In genomic region chr15:68228971-68229385, GRCh38 we compare ENCODE assay signal across 8 cellular contexts. TPM values are rescaled to one million over a fixed set of nuclear protein-coding genes. Genes with fewer than 3 reads are reported as not detected.
DNase-seq lines count a peak whose midpoint lies in the region; ATAC-seq and TF ChIP-seq lines count a peak whose summit lies in the region.

No MANE protein-coding gene starts in this region.

- peaks cover 16% of the 10 kb centered on the region for H3K4me1 ChIP-seq in PC-3 (ENCODE audit: insufficient read depth, low read length)
- H3K4me1 ChIP-seq in neural progenitor cell, result peaks cover 37% of the 10 kb centered on the region

- H3K27ac Mint-ChIP-seq in neural progenitor cell, result no peak overlapping the region

- H3K79me2 ChIP-seq in PC-3 (ENCODE audit: low read length), result peaks cover 55% of the 10 kb centered on the region
- H3K79me2 ChIP-seq in neural progenitor cell (ENCODE audit: low read depth), result peaks cover 52% of the 10 kb centered on the region

- CTCF ChIA-PET in PC-3 (lab: Charles Lee), result no interaction called here

- BruUV-seq in PC-3 (replicated peaks; lab: Mats Ljungman, UMichigan), result no TSS peak

- H2AFZ ChIP-seq in PC-3 (ENCODE audit: low read length) (peak overlapping the region; percentile 76), neural progenitor cell (replicated peaks) (peak overlapping the region; percentile 91)

- H3K9me3 ChIP-seq in PC-3 (ENCODE audit: low read length), result no peaks in the 10 kb centered on the region
- H3K9me3 ChIP-seq in neural progenitor cell (ENCODE audit: low read depth), result no peaks in the 10 kb centered on the region

- H3K36me3 ChIP-seq in PC-3 (ENCODE audit: low read depth, low read length) (no peaks in the 10 kb centered on the region), neural progenitor cell (no peaks in the 10 kb centered on the region)

- ATAC-seq in GM21717 (IDR thresholded peaks at IDR 0.05; ENCODE audit: unreplicated experiment) (peak; percentile 5), PC-3 (0 out of 2 replicates have a peak, but pooled peaks have one; percentile 2)

- peaks cover 61% of the 10 kb centered on the region for H3K4me1 Mint-ChIP-seq in neural progenitor cell

- H3F3A ChIP-seq in PC-3 (ENCODE audit: low read length, unreplicated experiment) (no peaks in the 10 kb centered on the region), neural progenitor cell (ENCODE audit: low read depth) (peaks cover 18% of the 10 kb centered on the region)

- H3K4me2 ChIP-seq in PC-3 (ENCODE audit: low read length) (peak overlapping the region; percentile 93), neural progenitor cell (peak overlapping the region; percentile 83)

- H3K27me3 ChIP-seq in PC-3 (ENCODE audit: low read length) (no peaks in the 10 kb centered on the region), neural progenitor cell (no peaks in the 10 kb centered on the region)

- peak overlapping the region; percentile 90 for H3K4me3 Mint-ChIP-seq in neural progenitor cell

- DNase-seq in AG09309 (ENCODE audit: low read depth) (no peak), PC-3 (no peak), epithelial cell of esophagus (ENCODE audit: low read depth) (no peak), neural progenitor cell (ENCODE audit: low spot score) (no peak), islet precursor cell (no peak), T1000 (lab: John Stamatoyannopoulos, UW) (no peak)
- no peak for DNase-seq in activated CD4-positive, CD25-positive, alpha-beta regulatory T cell treated with anti-CD3 and anti-CD28 coated beads, Interleukin-2, amount 50 U/mL, for 72 hours

- POLR2A ChIA-PET in PC-3 (lab: Charles Lee; ENCODE audit: unreplicated experiment), result no interaction called here

- no peaks in the 10 kb centered on the region for H3K9me2 ChIP-seq in PC-3 (replicated peaks; ENCODE audit: low read length)

- intact Hi-C loops in PC-3 (cut with micrococcal nuclease), result no loop called here

- H3K27me3 Mint-ChIP-seq in neural progenitor cell (ENCODE audit: insufficient read depth, low read depth), result peaks cover 14% of the 10 kb centered on the region

- H3K9me3 Mint-ChIP-seq in neural progenitor cell, result no peaks in the 10 kb centered on the region

- H3K4me3 ChIP-seq in AG09309 (ENCODE audit: control insufficient read depth, low read depth, low read length) (peak overlapping the region; percentile 83), PC-3 (ENCODE audit: low read length) (peak overlapping the region; percentile 90), epithelial cell of esophagus (ENCODE audit: low read length) (peak overlapping the region; percentile 83), neural progenitor cell (peak overlapping the region; percentile 77)

- H4K20me1 ChIP-seq in PC-3 (ENCODE audit: low read length), result 0 out of 2 replicates have a peak, but pooled peaks cover 19% of the 10 kb centered on the region
- peaks cover 23% of the 10 kb centered on the region for H4K20me1 ChIP-seq in neural progenitor cell (ENCODE audit: low read depth)

- peaks cover 4% of the 10 kb centered on the region for H3K36me3 Mint-ChIP-seq in neural progenitor cell

- TF ChIP-seq CTCF in AG09309 (IDR thresholded peaks at IDR 0.05; ENCODE audit: control insufficient read depth, insufficient read depth, low read depth, low read length, missing control alignments) (no peak), PC-3 (conservative IDR thresholded peaks at IDR 0.05; ENCODE audit: low read depth, low read length) (no peak), epithelial cell of esophagus (IDR thresholded peaks at IDR 0.05; ENCODE audit: insufficient read depth, low read depth, low read length, missing control alignments) (no peak), neural progenitor cell (IDR thresholded peaks at IDR 0.05) (no peak)

- peak overlapping the region; percentile 61 for H3K27ac ChIP-seq in PC-3 (ENCODE audit: low read length)
- H3K27ac ChIP-seq in neural progenitor cell, result peak overlapping the region; percentile 89

- H3K9ac ChIP-seq in PC-3 (ENCODE audit: low read length), result peak overlapping the region; percentile 98
- peak overlapping the region; percentile 85 for H3K9ac ChIP-seq in neural progenitor cell

RNA-seq across cellular contexts. Expression of gene CLN6, which starts 0.6 kb away (rescaled TPM):
- total RNA-seq in PC-3 (2014; rRNA removed) (33.4 and 42.2 TPM in 2 replicates), neural progenitor cell (ENCODE audit: low replicate concordance) (24.4 and 41.9 TPM in 2 replicates)

RNA-seq across cellular contexts. Expression of gene CALML4, which starts 23.8 kb away (rescaled TPM):
- 4.5 and 4.8 TPM in 2 replicates for total RNA-seq in PC-3 (2014; rRNA removed)
- total RNA-seq in neural progenitor cell (ENCODE audit: low replicate concordance), result 9.0 and 22.7 TPM in 2 replicates

RNA-seq across cellular contexts. Expression of gene FEM1B, which starts 48.6 kb away (rescaled TPM):
- 19.4 and 22.1 TPM in 2 replicates for total RNA-seq in PC-3 (2014; rRNA removed)
- 57.2 and 80.0 TPM in 2 replicates for total RNA-seq in neural progenitor cell (ENCODE audit: low replicate concordance)
